In the genomic region with DNA sequence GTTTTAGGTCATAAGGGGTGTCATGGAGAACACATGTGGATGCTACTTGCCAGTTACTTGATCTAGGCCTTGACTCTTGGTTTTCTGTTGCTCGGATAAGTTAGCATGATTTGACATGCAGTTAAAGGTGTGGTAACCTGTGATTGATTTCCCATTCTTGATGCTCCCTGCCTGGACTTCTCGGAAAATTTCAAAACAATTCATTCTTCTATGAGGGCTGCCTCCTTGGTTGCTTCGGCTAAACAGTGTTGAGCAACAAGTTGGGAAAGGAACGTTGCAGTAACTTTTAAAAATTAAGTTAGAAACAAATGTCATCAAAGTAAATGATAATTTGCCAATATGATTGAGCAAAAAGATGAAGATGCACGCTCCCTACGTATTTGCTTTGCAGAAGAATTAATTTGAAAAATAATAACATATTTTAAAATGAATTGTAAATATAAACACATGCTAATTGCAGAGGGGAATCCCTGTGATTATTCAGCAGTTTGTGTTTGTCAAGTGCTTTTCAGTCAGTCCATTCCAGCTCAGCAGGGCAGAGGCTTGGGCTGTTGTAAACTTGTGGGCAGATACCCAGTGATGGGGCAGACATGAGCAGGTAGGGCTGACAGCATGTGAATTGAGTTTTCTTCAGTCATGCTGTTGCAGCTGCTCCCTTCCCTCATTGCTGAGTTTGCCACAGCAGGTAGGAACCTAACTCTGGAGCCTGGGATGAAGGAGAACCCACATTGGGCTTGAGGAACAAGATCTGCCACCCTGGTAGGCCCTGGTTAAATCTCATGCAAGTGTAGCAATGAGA, we compare ENCODE assay signal across 19 cellular contexts.
DNase-seq lines count a peak whose midpoint lies in the region; ATAC-seq and TF ChIP-seq lines count a peak whose summit lies in the region.
"Had no signal": no experiment of that assay in that cellular context is flagged by ENCODE, and none has a peak within 500 bp of the region (broad histone marks: within the 10 kb centered on the region; RNA-seq: fewer than 3 reads in every experiment).

No MANE protein-coding gene starts in this region.

- H3K4me3 ChIP-seq in breast epithelium (no peak overlapping the region), fibroblast of the aortic adventitia (ENCODE audit: low read depth, low read length) (no peak overlapping the region), skeletal muscle satellite cell (ENCODE audit: low read length) (no peak overlapping the region), spleen (no peak overlapping the region)

- no peak for TF ChIP-seq POLR2A in breast epithelium (IDR thresholded peaks at IDR 0.05)
- no peak for TF ChIP-seq POLR2A in spleen (IDR thresholded peaks at IDR 0.05)

- H3K36me3 ChIP-seq in breast epithelium (no peaks in the 10 kb centered on the region), skeletal muscle satellite cell (ENCODE audit: insufficient read depth, low read length) (no peaks in the 10 kb centered on the region), spleen (no peaks in the 10 kb centered on the region)
- H3K36me3 ChIP-seq: WERI-Rb-1 had no signal

- 61 to 88% (median 82%) methylated on average over 6 of the region's 6 CpGs for WGBS in spleen, 5 donors

- H3K4me2 ChIP-seq in skeletal muscle satellite cell (ENCODE audit: low read length) = peak overlapping the region; percentile 50

- DNase-seq in HCEC 1CT (peak; percentile 2), breast epithelium (ENCODE audit: low spot score in 2 of 2) (no peak), fibroblast of the aortic adventitia (ENCODE audit: low read depth) (peak; percentile 7), NCI-H526 treated with DMSO at 0.1 percent for 48 hours (lab: John Stamatoyannopoulos, UW) (no peak), spleen (no peak), cerebellar cortex (ENCODE audit: low spot score) (no peak)
- DNase-seq: ACHN; activated CD4-positive, alpha-beta T cell treated with anti-CD3 and anti-CD28 coated beads, Interleukin-2, amount 50 U/mL, for 4 hours; activated CD8-positive, alpha-beta memory T cell treated with anti-CD3 and anti-CD28 coated beads, Interleukin-2, amount 50 U/mL, for 48 hours; activated naive CD8-positive, alpha-beta T cell treated with anti-CD3 and anti-CD28 coated beads, Interleukin-2, amount 50 U/mL, for 24 hours; Calu3; naive thymus-derived CD4-positive, alpha-beta T cell; NCI-H1105 treated with DMSO at 0.1 percent for 48 hours; NCI-H2081 treated with DMSO at 0.1 percent for 48 hours; NCI-H446; WERI-Rb-1 had no signal

- no peak for ATAC-seq in GM21381 (IDR thresholded peaks at IDR 0.05; ENCODE audit: unreplicated experiment)
- ATAC-seq: activated naive CD8-positive, alpha-beta T cell treated with anti-CD3 and anti-CD28 coated beads, Interleukin-2, amount 50 U/mL, for 24 hours; naive thymus-derived CD4-positive, alpha-beta T cell had no signal

- intact Hi-C loops in breast epithelium (cut with DNase I; ENCODE audit: low total_unique reads) (no loop called here), spleen (cut with DNase I; ENCODE audit: low total_unique reads) (no loop called here)

- H3K27me3 ChIP-seq in breast epithelium (no peaks in the 10 kb centered on the region), skeletal muscle satellite cell (ENCODE audit: control insufficient read depth, insufficient read depth, low read length) (no peaks in the 10 kb centered on the region), spleen (replicated peaks in 1 of 7) (no peaks in the 10 kb centered on the region)

- H3K4me1 ChIP-seq in breast epithelium (no peaks in the 10 kb centered on the region), skeletal muscle satellite cell (ENCODE audit: control insufficient read depth, insufficient read depth, low read length) (peaks cover 45% of the 10 kb centered on the region), spleen (no peaks in the 10 kb centered on the region)

- TF ChIP-seq CTCF in breast epithelium (IDR thresholded peaks at IDR 0.05) (no peak), fibroblast of the aortic adventitia (IDR thresholded peaks at IDR 0.05; ENCODE audit: insufficient read depth, low read length) (no peak), spleen (IDR thresholded peaks at IDR 0.05 in 8 of 11, conservative IDR thresholded peaks at IDR 0.05 in 3 of 11) (no peak)

- H3K27ac ChIP-seq in breast epithelium (peak overlapping the region; percentile 8 to 48), spleen (no peak overlapping the region)
- H3K27ac ChIP-seq: C4-2B, WERI-Rb-1 had no signal

- H3K9me3 ChIP-seq in breast epithelium (peaks cover 0 to 5% of the 10 kb centered on the region in 2 donors), skeletal muscle satellite cell (replicated peaks; ENCODE audit: low read length) (no peaks in the 10 kb centered on the region), spleen (peaks cover 0 to 18% (median 13%) of the 10 kb centered on the region in 8 donors)

- peak overlapping the region; percentile 55 for H3K9ac ChIP-seq in skeletal muscle satellite cell (ENCODE audit: low read depth, low read length)

Comparison
In these comparisons a context has a peak if more than half of its experiments do, and no peak if none do; other contexts are left out.
1. DNase-seq: peak in HCEC 1CT (single experiment) and fibroblast of the aortic adventitia (single experiment); none in breast epithelium (0 of 2), NCI-H526 treated with DMSO at 0.1 percent for 48 hours (single experiment), spleen (single experiment) and cerebellar cortex (single experiment).
2. H3K27ac ChIP-seq: peak in breast epithelium (2 of 2); none in spleen (0 of 8).